Comparison of ENCODE assay signal across 8 cellular contexts in the genomic region with DNA sequence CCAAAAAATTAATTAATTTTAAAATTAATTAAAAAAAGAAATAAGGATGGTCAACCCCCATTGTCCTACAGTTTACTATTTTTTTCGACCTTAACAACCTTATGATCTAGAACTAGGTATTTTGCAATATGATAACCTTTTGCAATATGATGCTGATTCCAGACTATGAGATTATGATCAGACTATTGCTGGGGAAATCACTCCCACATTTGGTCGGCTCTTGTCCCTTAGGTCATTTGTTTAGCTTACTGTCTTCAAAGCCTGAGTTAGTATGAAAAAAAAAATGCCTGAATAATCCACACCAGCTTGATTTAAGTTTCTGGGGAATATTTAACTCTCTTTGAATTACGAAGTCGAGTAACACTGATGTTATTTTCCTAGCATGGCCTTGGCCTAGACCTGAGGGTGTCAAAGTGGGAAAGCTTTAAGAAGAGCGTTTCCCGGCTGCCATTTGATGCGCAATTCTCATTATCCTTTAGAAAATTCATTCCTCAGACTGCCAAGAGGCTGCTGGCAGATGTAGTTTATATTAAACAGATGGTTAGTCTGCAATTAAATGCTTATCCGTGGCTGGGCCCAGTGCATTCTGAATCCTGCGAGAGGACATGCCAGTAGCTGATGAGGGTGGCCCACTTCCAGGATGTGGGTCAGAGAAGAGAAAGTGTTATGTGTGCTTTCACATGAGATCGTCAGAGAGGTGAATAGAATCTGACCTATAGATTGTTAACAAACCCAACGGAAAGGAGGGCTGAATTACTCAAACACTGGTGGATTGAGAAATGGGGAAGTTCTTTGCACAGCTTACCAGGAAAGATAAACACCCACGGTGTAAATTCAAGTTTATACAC.
DNase-seq lines count a peak whose midpoint lies in the region; ATAC-seq and TF ChIP-seq lines count a peak whose summit lies in the region.

No MANE protein-coding gene starts in this region.

- H3K4me3 ChIP-seq in AG04450 (ENCODE audit: low read depth, low read length) (no peak overlapping the region), astrocyte of the cerebellum (ENCODE audit: low read depth, low read length) (no peak overlapping the region), lower lobe of right lung (no peak overlapping the region)

- no peaks in the 10 kb centered on the region for H3K27me3 ChIP-seq in AG04450 (ENCODE audit: control insufficient read depth, insufficient read depth, low read length)
- H3K27me3 ChIP-seq in lower lobe of right lung (ENCODE audit: low read depth), result no peaks in the 10 kb centered on the region

- H3K9me3 ChIP-seq in AG04450 (ENCODE audit: control insufficient read depth, insufficient read depth, low read length) (no peaks in the 10 kb centered on the region), lower lobe of right lung (no peaks in the 10 kb centered on the region)

- intact Hi-C loops in lower lobe of right lung (cut with DNase I), result no loop called here

- H3K27ac ChIP-seq in AG04450 (ENCODE audit: low read depth, low read length), result peak overlapping the region; percentile 68
- peak overlapping the region; percentile 28 for H3K27ac ChIP-seq in lower lobe of right lung

- peaks cover 7% of the 10 kb centered on the region for H3K4me1 ChIP-seq in lower lobe of right lung

- H3K36me3 ChIP-seq in lower lobe of right lung, result no peaks in the 10 kb centered on the region

- in situ Hi-C loops in astrocyte of the cerebellum (cut with HindIII; ENCODE audit: low sequenced_read_pairs), result no loop called here

- CTCF ChIA-PET in AG04450 (lab: Charles Lee), result no interaction called here

- POLR2A ChIA-PET in AG04450 (lab: Yijun Ruan, JAX), result interaction anchor here (0.6 to 1.2 kb wide), 2 partner anchors 148 to 496 kb away, joined by 3 to 5 read pairs; partner anchors contain the start of gene THBS1

- DNase-seq in AG04450 (ENCODE audit: low read depth, low spot score) (peak; percentile 49), KG1 (lab: John Stamatoyannopoulos, UW) (peak; percentile 49), astrocyte of the cerebellum (ENCODE audit: low read depth) (peak; percentile 70), lower lobe of right lung (peak; percentile 46), SW480 (ENCODE audit: low spot score) (no peak), NCI-H2196 (lab: John Stamatoyannopoulos, UW; ENCODE audit: unreplicated experiment) (no peak)

- TF ChIP-seq CTCF in AG04450 (IDR thresholded peaks at IDR 0.05; ENCODE audit: low read depth, low read length), result no peak
- no peak for TF ChIP-seq CTCF in astrocyte of the cerebellum (IDR thresholded peaks at IDR 0.05; ENCODE audit: low read depth, low read length, missing control alignments)
- TF ChIP-seq CTCF in lower lobe of right lung (IDR thresholded peaks at IDR 0.05), result no peak

- ATAC-seq in lower lobe of right lung (peak; percentile 64 to 76), GM18517 (IDR thresholded peaks at IDR 0.05; ENCODE audit: unreplicated experiment) (no peak), GM21737 (IDR thresholded peaks at IDR 0.05; ENCODE audit: unreplicated experiment) (no peak)

Comparison
In these comparisons a context has a peak if more than half of its experiments do, and no peak if none do; other contexts are left out.
1. DNase-seq: peak in AG04450 (single experiment), KG1 (single experiment), astrocyte of the cerebellum (single experiment) and lower lobe of right lung (single experiment); none in SW480 (single experiment) and NCI-H2196 (single experiment).
2. ATAC-seq: peak in lower lobe of right lung (2 of 2); none in GM18517 (single experiment) and GM21737 (single experiment).